In the genomic region with DNA sequence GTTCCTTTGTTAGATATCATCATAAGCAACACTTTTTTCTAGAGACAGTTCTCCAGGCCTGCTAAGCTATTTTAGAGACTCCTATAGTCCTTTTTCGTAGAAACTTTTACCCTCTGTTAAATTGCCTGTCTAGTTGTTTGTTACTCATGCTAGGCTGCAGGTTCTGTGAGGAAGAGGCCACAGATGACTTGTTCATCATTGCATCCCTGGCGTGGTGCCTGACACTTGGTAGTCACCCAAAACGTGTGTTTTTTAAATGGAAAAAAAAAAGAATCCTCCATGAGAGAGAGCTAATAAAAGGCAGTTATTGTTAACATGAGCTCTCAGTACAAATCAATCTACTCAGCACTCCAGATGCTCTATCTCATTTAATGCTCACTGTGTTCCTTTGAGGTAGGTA, we compare ENCODE assay signal across 23 cellular contexts. TPM values are rescaled to one million over a fixed set of nuclear protein-coding genes. Genes with fewer than 3 reads are reported as not detected.
A peak's percentile ranks its signal among the peaks of the same experiment; 100 is the strongest.
DNase-seq lines count a peak whose midpoint lies in the region; TF ChIP-seq lines count a peak whose summit lies in the region.
"Had no signal": no experiment of that assay in that cellular context is flagged by ENCODE, and none has a peak within 500 bp of the region (broad histone marks: within the 10 kb centered on the region; RNA-seq: fewer than 3 reads in every experiment).

No MANE protein-coding gene starts in this region.

- H3K4me3 Mint-ChIP-seq in HFFc6, result no peak overlapping the region
- H3K4me3 Mint-ChIP-seq: activated naive CD8-positive, alpha-beta T cell treated with anti-CD3 and anti-CD28 coated beads, Interleukin-2, amount 10 ng/mL, durations not matched to agents 7 days and 5 days; T-helper 17 cell had no signal

- WGBS in suprapubic skin, result 59% methylated on average over 3 of the region's 3 CpGs

- no peaks in the 10 kb centered on the region for H3K27me3 ChIP-seq in suprapubic skin
- H3K27me3 ChIP-seq: BLaER1 treated with 17β-estradiol and CSF1 and Interleukin-3, amounts not matched to agents 10 nM and 100 nM; tibial nerve had no signal

- TF ChIP-seq POLR2A in suprapubic skin (IDR thresholded peaks at IDR 0.05), result no peak

- H3K27ac ChIP-seq in suprapubic skin, result no peak overlapping the region
- H3K27ac ChIP-seq: BLaER1 treated with 17β-estradiol and CSF1 and Interleukin-3, amounts not matched to agents 10 nM and 100 nM; tibial nerve; WERI-Rb-1 had no signal

- POLR2A ChIA-PET in GM10248 (lab: Yijun Ruan, JAX), result no interaction called here

- no peaks in the 10 kb centered on the region for H3K36me3 ChIP-seq in suprapubic skin
- H3K36me3 ChIP-seq: BLaER1 treated with 17β-estradiol and CSF1 and Interleukin-3, amounts not matched to agents 10 nM and 100 nM; tibial nerve; WERI-Rb-1 had no signal

- H3K27ac Mint-ChIP-seq in HFFc6, result peak overlapping the region; percentile 53
- H3K27ac Mint-ChIP-seq: activated naive CD8-positive, alpha-beta T cell treated with anti-CD3 and anti-CD28 coated beads, Interleukin-2, amount 10 ng/mL, durations not matched to agents 7 days and 5 days; T-helper 17 cell had no signal

- H3K9me3 Mint-ChIP-seq in HFFc6, result peaks cover 9% of the 10 kb centered on the region

- CTCF ChIA-PET in GM10248 (lab: Yijun Ruan, JAX), result interaction anchor here (1.0 to 1.6 kb wide), 4 partner anchors 9 to 176 kb away, joined by 3 to 8 read pairs (median 4); no protein-coding TSS in a partner anchor

- peaks cover 46% of the 10 kb centered on the region for H3K4me1 Mint-ChIP-seq in HFFc6 (ENCODE audit: low read depth)
- H3K4me1 Mint-ChIP-seq: T-helper 17 cell had no signal

- no peaks in the 10 kb centered on the region for H3K27me3 Mint-ChIP-seq in HFFc6 (ENCODE audit: insufficient read depth)
- H3K27me3 Mint-ChIP-seq: activated naive CD8-positive, alpha-beta T cell treated with anti-CD3 and anti-CD28 coated beads, Interleukin-2, amount 10 ng/mL, durations not matched to agents 7 days and 5 days had no signal

- TF ChIP-seq CTCF in HFFc6 (IDR thresholded peaks at IDR 0.05), result no peak
- no peak for TF ChIP-seq CTCF in fibroblast of villous mesenchyme (IDR thresholded peaks at IDR 0.05; ENCODE audit: insufficient read depth, low read depth, low read length)
- no peak for TF ChIP-seq CTCF in suprapubic skin (IDR thresholded peaks at IDR 0.05)
- TF ChIP-seq CTCF in GM10248 (IDR thresholded peaks at IDR 0.05; ENCODE audit: control extremely low read depth, extremely low read depth, low read depth, missing control alignments), result no peak

- H3K4me3 ChIP-seq in fibroblast of villous mesenchyme (ENCODE audit: low read depth, low read length) (no peak overlapping the region), suprapubic skin (no peak overlapping the region)
- H3K4me3 ChIP-seq: BLaER1 treated with 17β-estradiol and CSF1 and Interleukin-3, amounts not matched to agents 10 nM and 100 nM; tibial nerve had no signal

- peaks cover 10% of the 10 kb centered on the region for H3K36me3 Mint-ChIP-seq in HFFc6 (ENCODE audit: low read depth)

- TF ChIP-seq EP300 in suprapubic skin (IDR thresholded peaks at IDR 0.05), result no peak

- H3K4me1 ChIP-seq in suprapubic skin, result no peaks in the 10 kb centered on the region
- H3K4me1 ChIP-seq: tibial nerve had no signal

- H3K9me3 ChIP-seq in suprapubic skin, result no peaks in the 10 kb centered on the region

- DNase-seq in AG08395 (ENCODE audit: low spot score) (peak; percentile 39), HFFc6 (peak; percentile 66), RPMI7951 (ENCODE audit: low read depth) (peak; percentile 59), fibroblast of villous mesenchyme (ENCODE audit: low read depth) (peak; percentile 37), NCI-H187 treated with DMSO at 0.1 percent for 48 hours (lab: John Stamatoyannopoulos, UW) (no peak), suprapubic skin (ENCODE audit: low spot score in 2 of 2) (no peak), GM10248 (ENCODE audit: extremely low spot score) (no peak), DMS79 treated with DMSO at 0.1 percent for 48 hours (lab: John Stamatoyannopoulos, UW) (no peak)
- DNase-seq: activated CD8-positive, alpha-beta memory T cell treated with anti-CD3 and anti-CD28 coated beads, Interleukin-2, amount 50 U/mL, for 4 hours; activated naive CD8-positive, alpha-beta T cell treated with anti-CD3 and anti-CD28 coated beads, Interleukin-2, amount 10 ng/mL, durations not matched to agents 7 days and 5 days; effector CD8-positive, alpha-beta T cell; glutamatergic neuron; NCI-H2029; stimulated activated CD4-positive, alpha-beta T cell treated with anti-CD3 and anti-CD28 coated beads, Interleukin-4, amount 100 ng/mL, for 24 hours; stimulated activated naive CD8-positive, alpha-beta T cell treated with anti-CD3 and anti-CD28 coated beads, Interleukin-15, Interleukin-2, amounts not matched to agents 100 U/mL and 50 U/mL, for 24 hours; T-helper 17 cell; WERI-Rb-1 had no signal

RNA-seq across cellular contexts. Expression of gene CCDC54, which starts 35.1 kb away (rescaled TPM):
- total RNA-seq in HFFc6 (2021; fragmentation: NEBNext Ultra II Directional; extraction: Animal tissue kit (Norgen Biotek cat#: 25700)), result not detected
- total RNA-seq in RPMI7951 (2014; rRNA removed; shearing (Covaris generic)), result not detected in 2 replicates
- total RNA-seq in fibroblast of villous mesenchyme (not detected in 2 replicates), suprapubic skin (not detected)
- total RNA-seq: A172; activated naive CD8-positive, alpha-beta T cell treated with anti-CD3 and anti-CD28 coated beads, Interleukin-2, amount 10 ng/mL, durations not matched to agents 7 days and 5 days; esophagus mucosa; NCI-H460; SK-MEL-5; T-helper 17 cell; tibial nerve had no signal

Comparison
In these comparisons a context has a peak if more than half of its experiments do, and no peak if none do; other contexts are left out.
1. DNase-seq: peak in AG08395 (single experiment), HFFc6 (single experiment), RPMI7951 (single experiment) and fibroblast of villous mesenchyme (single experiment); none in NCI-H187 treated with DMSO at 0.1 percent for 48 hours (single experiment), suprapubic skin (0 of 2), GM10248 (single experiment) and DMS79 treated with DMSO at 0.1 percent for 48 hours (single experiment).